ENCODE assay signal across 9 cellular contexts in genomic region chr7:43612599-43613589, GRCh38. TPM values are rescaled to one million over a fixed set of nuclear protein-coding genes. Genes with fewer than 3 reads are reported as not detected.
DNase-seq lines count a peak whose midpoint lies in the region; ATAC-seq and TF ChIP-seq lines count a peak whose summit lies in the region.
"Had no signal": no experiment of that assay in that cellular context is flagged by ENCODE, and none has a peak within 500 bp of the region (broad histone marks: within the 10 kb centered on the region; RNA-seq: fewer than 3 reads in every experiment).

No MANE protein-coding gene starts in this region.

- no peak overlapping the region for H2AFZ ChIP-seq in mammary epithelial cell (ENCODE audit: low read depth, low read length)

- H3K27me3 ChIP-seq in mammary epithelial cell (ENCODE audit: insufficient read depth, low read length) = no peaks in the 10 kb centered on the region
- H3K27me3 ChIP-seq in breast epithelium = no peaks in the 10 kb centered on the region
- no peaks in the 10 kb centered on the region for H3K27me3 ChIP-seq in dorsolateral prefrontal cortex

- H3K9ac ChIP-seq in mammary epithelial cell (ENCODE audit: insufficient read depth, low read length) = no peak overlapping the region

- in situ Hi-C loops in mammary epithelial cell (cut with MboI; ENCODE audit: low sequenced_read_pairs in 2 of 2) = no loop called here

- no peaks in the 10 kb centered on the region for H3K9me3 ChIP-seq in mammary epithelial cell (replicated peaks; ENCODE audit: insufficient read depth, low read length)
- no peaks in the 10 kb centered on the region for H3K9me3 ChIP-seq in breast epithelium

- TF ChIP-seq CTCF in mammary epithelial cell (conservative IDR thresholded peaks at IDR 0.05 in 1 of 2, IDR thresholded peaks at IDR 0.05 in 1 of 2; ENCODE audit: extremely low read depth in 1 of 2, insufficient read depth in 1 of 2, low read depth in 1 of 2, low read length in 2 of 2) (no peak), breast epithelium (IDR thresholded peaks at IDR 0.05) (no peak), dorsolateral prefrontal cortex (IDR thresholded peaks at IDR 0.05 in 54 of 56, conservative IDR thresholded peaks at IDR 0.05 in 2 of 56; ENCODE audit: low read depth in 1 of 56, partially characterized antibody in 56 of 56) (no peak)

- DNase-seq in mammary epithelial cell = no peak
- DNase-seq in breast epithelium (ENCODE audit: low spot score in 2 of 2) = no peak
- no peak for DNase-seq in dorsolateral prefrontal cortex
- DNase-seq in NCI-H345 treated with DMSO at 0.1 percent for 48 hours (lab: John Stamatoyannopoulos, UW; ENCODE audit: unreplicated experiment) = no peak
- no peak for DNase-seq in iPS-NIHi11 (ENCODE audit: low spot score)
- DNase-seq in GOT3 (lab: John Stamatoyannopoulos, UW) = no peak
- DNase-seq: NCI-H187 had no signal

- CTCF ChIA-PET in mammary epithelial cell (lab: Charles Lee; ENCODE audit: low non-redundant PET) = no interaction called here

- no peak for TF ChIP-seq POLR2A in breast epithelium (IDR thresholded peaks at IDR 0.05)

- dilution Hi-C loops in mammary epithelial cell (cut with HindIII; ENCODE audit: low sequenced_read_pairs) = no loop called here

- H3K79me2 ChIP-seq in mammary epithelial cell (ENCODE audit: insufficient read depth, low read length) = peaks cover 95% of the 10 kb centered on the region

- intact Hi-C loops in mammary epithelial cell (cut with micrococcal nuclease) (no loop called here), breast epithelium (cut with DNase I; ENCODE audit: low total_unique reads) (no loop called here), dorsolateral prefrontal cortex (cut with DNase I) (no loop called here)

- BruUV-seq in mammary epithelial cell (replicated peaks; lab: Mats Ljungman, UMichigan) = TSS peak; percentile 2

- H3K27ac ChIP-seq in mammary epithelial cell (ENCODE audit: insufficient read depth, low read depth, low read length) = no peak overlapping the region
- no peak overlapping the region for H3K27ac ChIP-seq in breast epithelium
- peak overlapping the region in 32 of 59 donors; percentile 1 to 65 (median 32) for H3K27ac ChIP-seq in dorsolateral prefrontal cortex
- H3K27ac ChIP-seq in urinary bladder (ENCODE audit: low read depth) = peak overlapping the region; percentile 10

- peak; percentile 65 for ATAC-seq in HG03457 (IDR thresholded peaks at IDR 0.05; ENCODE audit: unreplicated experiment)

- H3K4me1 ChIP-seq in mammary epithelial cell (ENCODE audit: insufficient read depth, low read length) = peaks cover 9% of the 10 kb centered on the region
- no peaks in the 10 kb centered on the region for H3K4me1 ChIP-seq in breast epithelium
- no peaks in the 10 kb centered on the region for H3K4me1 ChIP-seq in urinary bladder (ENCODE audit: insufficient read depth)

- H3K36me3 ChIP-seq in mammary epithelial cell (ENCODE audit: insufficient read depth, low read length) = peaks cover 54% of the 10 kb centered on the region
- no peaks in the 10 kb centered on the region for H3K36me3 ChIP-seq in breast epithelium
- H3K36me3 ChIP-seq in urinary bladder (ENCODE audit: insufficient read depth) = no peaks in the 10 kb centered on the region

- peaks cover 3% of the 10 kb centered on the region for H4K20me1 ChIP-seq in mammary epithelial cell (ENCODE audit: insufficient read depth, low read length)

- WGBS in mammary epithelial cell (ENCODE audit: low coverage, missing lambda C conversion rate) = 71% methylated on average over 3 of the region's 3 CpGs
- WGBS in urinary bladder = 33% methylated on average over 3 of the region's 3 CpGs

- no peak overlapping the region for H3K4me2 ChIP-seq in mammary epithelial cell (ENCODE audit: insufficient read depth, low read depth, low read length)

- H3K4me3 ChIP-seq in mammary epithelial cell (replicated peaks in 1 of 3; ENCODE audit: insufficient read depth in 1 of 3, low read depth in 2 of 3, low read length in 3 of 3) (no peak overlapping the region), breast epithelium (no peak overlapping the region), dorsolateral prefrontal cortex (no peak overlapping the region), urinary bladder (ENCODE audit: low read depth, low read length) (no peak overlapping the region)

RNA-seq across cellular contexts. Expression of gene STK17A, which starts 30.0 kb away (rescaled TPM):
- total RNA-seq in mammary epithelial cell = 100 to 1,000 TPM; 109 to 140 TPM
- polyA plus RNA-seq in mammary epithelial cell = 40.9 TPM
- 27.2 TPM for polyA minus RNA-seq in mammary epithelial cell
- 10 to 100 TPM; 13.3 to 24.3 (median 24.1) TPM for total RNA-seq in breast epithelium
- total RNA-seq in dorsolateral prefrontal cortex = 10 to 100 TPM in 68 of 120 experiments, 1 to 10 TPM in 52; 6.3 to 23.7 (median 10.4) TPM
- total RNA-seq in urinary bladder = 17.4 TPM
- polyA plus RNA-seq in urinary bladder = 5.4 TPM

Comparison
In these comparisons a context has a peak if more than half of its experiments do, and no peak if none do; other contexts are left out.
1. H3K27ac ChIP-seq: peak in dorsolateral prefrontal cortex (32 of 59) and urinary bladder (single experiment); none in mammary epithelial cell (single experiment) and breast epithelium (0 of 2).